1 cellular context compared by ENCODE assay signal in the genomic region with DNA sequence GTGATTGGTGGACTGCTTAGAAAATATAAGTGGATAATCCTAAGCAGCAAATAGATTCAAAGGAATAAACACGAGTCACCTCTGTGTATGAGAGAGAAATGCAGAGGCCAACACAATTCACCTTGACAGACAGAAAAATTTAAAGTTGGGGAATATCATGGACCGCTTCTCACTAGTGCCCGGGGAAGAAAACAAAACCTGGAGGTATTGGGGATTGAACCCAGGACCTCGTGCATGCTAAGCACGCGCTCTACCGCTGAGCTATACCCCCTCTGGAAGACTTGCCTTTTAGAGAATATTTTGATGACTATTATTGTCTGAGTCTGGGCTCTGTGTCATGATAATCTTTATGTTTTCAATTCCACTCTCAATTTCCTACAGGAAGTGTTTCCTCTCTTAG.
A peak's percentile ranks its signal among the peaks of the same experiment; 100 is the strongest.
TF ChIP-seq lines count a peak whose summit lies in the region.

No MANE protein-coding gene starts in this region.

TF ChIP-seq in HEK293, 187 proteins besides CTCF, POLR2A, EP300 and RAD21 (continued from another document):
- TF ChIP-seq ELK4 (IDR thresholded peaks at IDR 0.05; ENCODE audit: borderline replicate concordance, low read depth, low read length) = no peak
- 0 out of 2 replicates have a peak, but pooled peaks have one; percentile 40 for TF ChIP-seq IKZF3 (tag by site-specific recombination; IDR thresholded peaks at IDR 0.05)
- peak; percentile 24; the same call in 1 of the 2 replicates for TF ChIP-seq ZNF629 (tag by site-specific recombination; IDR thresholded peaks at IDR 0.05)
- peak; percentile 58 for TF ChIP-seq SP7 (tag by site-specific recombination; IDR thresholded peaks at IDR 0.05)
- peak; percentile 39; the same call in 1 of the 2 replicates for TF ChIP-seq ZBTB44 (tag by site-specific recombination; IDR thresholded peaks at IDR 0.05)
- TF ChIP-seq ZBTB17 (tag by site-specific recombination; IDR thresholded peaks at IDR 0.05) = peak; percentile 57
- peak; percentile 88 for TF ChIP-seq ZNF561 (tag by site-specific recombination; IDR thresholded peaks at IDR 0.05; ENCODE audit: borderline replicate concordance)
- peak; percentile 15; the same call in 1 of the 2 replicates for TF ChIP-seq KLF9 (tag by site-specific recombination; IDR thresholded peaks at IDR 0.05; ENCODE audit: low read depth)
- TF ChIP-seq ZXDB (tag by site-specific recombination; IDR thresholded peaks at IDR 0.05) = peak; percentile 53; the same call in 1 of the 2 replicates
- TF ChIP-seq SP2 (tag by site-specific recombination; IDR thresholded peaks at IDR 0.05) = no peak
- peak; percentile 92 for TF ChIP-seq ZNF660 (tag by site-specific recombination; IDR thresholded peaks at IDR 0.05)
- TF ChIP-seq, protein P1, sequence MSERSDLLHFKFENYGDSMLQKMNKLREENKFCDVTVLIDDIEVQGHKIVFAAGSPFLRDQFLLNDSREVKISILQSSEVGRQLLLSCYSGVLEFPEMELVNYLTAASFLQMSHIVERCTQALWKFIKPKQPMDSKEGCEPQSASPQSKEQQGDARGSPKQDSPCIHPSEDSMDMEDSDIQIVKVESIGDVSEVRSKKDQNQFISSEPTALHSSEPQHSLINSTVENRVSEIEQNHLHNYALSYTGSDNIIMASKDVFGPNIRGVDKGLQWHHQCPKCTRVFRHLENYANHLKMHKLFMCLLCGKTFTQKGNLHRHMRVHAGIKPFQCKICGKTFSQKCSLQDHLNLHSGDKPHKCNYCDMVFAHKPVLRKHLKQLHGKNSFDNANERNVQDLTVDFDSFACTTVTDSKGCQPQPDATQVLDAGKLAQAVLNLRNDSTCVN (tag by site-specific recombination; optimal IDR thresholded peaks at IDR 0.05) = peak; percentile 35
- TF ChIP-seq ZNF274 (IDR thresholded peaks at IDR 0.05; ENCODE audit: low read length) = no peak
- no peak for TF ChIP-seq ZNF274 (tag by site-specific recombination; IDR thresholded peaks at IDR 0.05; ENCODE audit: borderline replicate concordance)
- peak; percentile 56; the same call in 1 of the 2 replicates for TF ChIP-seq ZNF184 (tag by site-specific recombination; IDR thresholded peaks at IDR 0.05)
- TF ChIP-seq, protein P2, sequence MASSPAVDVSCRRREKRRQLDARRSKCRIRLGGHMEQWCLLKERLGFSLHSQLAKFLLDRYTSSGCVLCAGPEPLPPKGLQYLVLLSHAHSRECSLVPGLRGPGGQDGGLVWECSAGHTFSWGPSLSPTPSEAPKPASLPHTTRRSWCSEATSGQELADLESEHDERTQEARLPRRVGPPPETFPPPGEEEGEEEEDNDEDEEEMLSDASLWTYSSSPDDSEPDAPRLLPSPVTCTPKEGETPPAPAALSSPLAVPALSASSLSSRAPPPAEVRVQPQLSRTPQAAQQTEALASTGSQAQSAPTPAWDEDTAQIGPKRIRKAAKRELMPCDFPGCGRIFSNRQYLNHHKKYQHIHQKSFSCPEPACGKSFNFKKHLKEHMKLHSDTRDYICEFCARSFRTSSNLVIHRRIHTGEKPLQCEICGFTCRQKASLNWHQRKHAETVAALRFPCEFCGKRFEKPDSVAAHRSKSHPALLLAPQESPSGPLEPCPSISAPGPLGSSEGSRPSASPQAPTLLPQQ (tag by site-specific recombination; IDR thresholded peaks at IDR 0.05) = 0 out of 2 replicates have a peak, but pooled peaks have one; percentile 47
- TF ChIP-seq ZEB2 (tag by site-specific recombination; IDR thresholded peaks at IDR 0.05) = peak; percentile 46; the same call in 1 of the 2 replicates
- TF ChIP-seq ZNF549 (tag by site-specific recombination; IDR thresholded peaks at IDR 0.05) = peak; percentile 35; the same call in 1 of the 2 replicates
- TF ChIP-seq SP3 (tag by site-specific recombination; IDR thresholded peaks at IDR 0.05) = peak; percentile 36
- TF ChIP-seq KLF10 (tag by site-specific recombination; IDR thresholded peaks at IDR 0.05) = 0 out of 2 replicates have a peak, but pooled peaks have one; percentile 31
- TF ChIP-seq ZNF830 (tag by site-specific recombination; IDR thresholded peaks at IDR 0.05; ENCODE audit: low read depth) = no peak
- peak; percentile 52 for TF ChIP-seq ZNF335 (tag by site-specific recombination; conservative IDR thresholded peaks at IDR 0.05)
- TF ChIP-seq ZBTB1 (tag by site-specific recombination; IDR thresholded peaks at IDR 0.05) = no peak
- 0 out of 2 replicates have a peak, but pooled peaks have one; percentile 28 for TF ChIP-seq ZNF366 (tag by site-specific recombination; conservative IDR thresholded peaks at IDR 0.05)
- peak; percentile 61; the same call in 1 of the 2 replicates for TF ChIP-seq ZNF394 (tag by site-specific recombination; IDR thresholded peaks at IDR 0.05; ENCODE audit: borderline replicate concordance)
- TF ChIP-seq PRDM1 (tag by site-specific recombination; IDR thresholded peaks at IDR 0.05) = peak; percentile 21; the same call in 1 of the 2 replicates
- TF ChIP-seq GLI4 (tag by site-specific recombination; IDR thresholded peaks at IDR 0.05) = no peak
- peak; percentile 55; the same call in 1 of the 2 replicates for TF ChIP-seq ZSCAN30 (tag by site-specific recombination; IDR thresholded peaks at IDR 0.05)
